11 cellular contexts compared by ENCODE assay signal in the genomic region with DNA sequence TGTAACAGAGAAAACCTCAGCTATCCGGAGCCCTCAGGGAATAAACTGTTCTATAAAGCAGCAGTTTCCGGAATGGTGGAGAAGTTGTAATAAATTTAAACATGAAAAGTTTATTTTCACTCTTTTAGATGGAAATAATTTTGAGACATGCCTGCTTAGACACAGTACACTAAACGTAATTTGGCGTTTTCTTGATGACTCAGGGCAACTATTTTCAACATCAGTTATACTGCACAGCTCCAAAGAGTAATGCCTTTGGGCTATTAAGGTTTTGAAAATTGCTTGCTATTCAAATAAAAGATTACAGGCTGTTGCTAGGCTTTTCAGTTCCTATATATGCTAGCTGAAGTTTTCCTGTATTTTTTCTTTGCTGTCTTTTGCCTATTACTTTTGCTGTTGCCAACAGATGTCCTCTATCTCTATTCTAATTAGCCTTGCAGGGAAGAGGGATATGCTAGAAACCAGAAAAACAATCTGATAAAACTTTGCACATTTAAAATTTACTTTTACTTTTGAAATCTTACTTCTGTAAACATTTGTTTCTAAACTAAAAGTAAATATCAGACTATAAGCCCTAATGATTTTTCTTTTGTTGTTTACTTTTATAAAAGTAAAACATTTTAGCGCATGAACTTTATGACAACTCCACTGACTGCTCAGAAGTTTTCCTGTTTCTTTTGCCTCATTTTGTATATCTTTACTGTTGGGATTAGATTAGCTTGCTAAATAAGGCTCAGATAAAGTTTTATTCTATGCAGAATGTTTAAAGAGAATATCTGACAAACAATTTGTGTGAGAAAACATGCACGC.
DNase-seq lines count a peak whose midpoint lies in the region; ATAC-seq and TF ChIP-seq lines count a peak whose summit lies in the region.
"Had no signal": no experiment of that assay in that cellular context is flagged by ENCODE, and none has a peak within 500 bp of the region (broad histone marks: within the 10 kb centered on the region; RNA-seq: fewer than 3 reads in every experiment).

No MANE protein-coding gene starts in this region.

- peak overlapping the region; percentile 52 for H3K27ac Mint-ChIP-seq in mesothelial cell of epicardium

- H3K36me3 Mint-ChIP-seq in mesothelial cell of epicardium, result peaks cover 5% of the 10 kb centered on the region

- H3K27me3 Mint-ChIP-seq in mesothelial cell of epicardium (ENCODE audit: low read depth), result no peaks in the 10 kb centered on the region

- no peak for ATAC-seq in GM21515 (IDR thresholded peaks at IDR 0.05; ENCODE audit: unreplicated experiment)
- ATAC-seq: lower lobe of right lung had no signal

- no peak overlapping the region for H3K4me3 ChIP-seq in cardiac fibroblast (replicated peaks in 1 of 2; ENCODE audit: low read depth in 2 of 2, low read length in 2 of 2)
- H3K4me3 ChIP-seq: esophagus muscularis mucosa, lower lobe of right lung had no signal

- H3K9me3 Mint-ChIP-seq in mesothelial cell of epicardium, result no peaks in the 10 kb centered on the region

- H3K4me1 Mint-ChIP-seq in mesothelial cell of epicardium, result peaks cover 32% of the 10 kb centered on the region

- TF ChIP-seq CTCF in cardiac fibroblast (IDR thresholded peaks at IDR 0.05; ENCODE audit: low read depth, low read length), result no peak
- no peak for TF ChIP-seq CTCF in mesothelial cell of epicardium (IDR thresholded peaks at IDR 0.05; ENCODE audit: unreplicated experiment)

- H3K4me3 Mint-ChIP-seq in mesothelial cell of epicardium, result no peak overlapping the region

- peak; percentile 6 for DNase-seq in COLO829 (ENCODE audit: low spot score)
- peak; percentile 28 to 72 for DNase-seq in NCI-H2081 (lab: John Stamatoyannopoulos, UW)
- peak; percentile 3 to 18 for DNase-seq in cardiac fibroblast (ENCODE audit: low read depth in 2 of 2)
- DNase-seq in mesothelial cell of epicardium (ENCODE audit: low spot score in 2 of 2, unreplicated experiment in 2 of 2), result no peak
- DNase-seq in glomerular visceral epithelial cell (ENCODE audit: extremely low spot score), result no peak
- DNase-seq in OCI-M2 (lab: John Stamatoyannopoulos, UW; ENCODE audit: unreplicated experiment), result no peak
- DNase-seq in T1000 (lab: John Stamatoyannopoulos, UW), result no peak
- DNase-seq: Karpas-422, lower lobe of right lung had no signal

Comparison
In these comparisons a context has a peak if more than half of its experiments do, and no peak if none do; other contexts are left out.
1. DNase-seq: peak in COLO829 (single experiment), NCI-H2081 (2 of 2) and cardiac fibroblast (2 of 2); none in mesothelial cell of epicardium (0 of 2), glomerular visceral epithelial cell (single experiment), OCI-M2 (single experiment) and T1000 (single experiment).